13 cellular contexts compared by ENCODE assay signal in genomic region chr6:154619183-154619582, GRCh38.
"Had no signal": no experiment of that assay in that cellular context is flagged by ENCODE, and none has a peak within 500 bp of the region (broad histone marks: within the 10 kb centered on the region; RNA-seq: fewer than 3 reads in every experiment).

No MANE protein-coding gene starts in this region.

- H3K9me3 Mint-ChIP-seq: activated CD4-positive, alpha-beta T cell treated with anti-CD3 and anti-CD28 coated beads, Interleukin-2, amount 10 ng/mL, durations not matched to agents 7 days and 5 days; dendritic cell treated with granulocyte-macrophage colony-stimulating factor and Interleukin-4, amounts not matched to agents 40 ng/mL and 50 ng/mL, for 4 days; mesothelial cell of epicardium had no signal

- DNase-seq: activated CD4-positive, alpha-beta T cell treated with anti-CD3 and anti-CD28 coated beads, Interleukin-2, amount 10 ng/mL, durations not matched to agents 7 days and 5 days; activated naive CD4-positive, alpha-beta T cell; anterior cingulate cortex; cerebellar nuclear complex; foreskin melanocyte; head of caudate nucleus; left cardiac atrium; lower lobe of right lung; sigmoid colon; stimulated activated CD4-positive, alpha-beta T cell treated with anti-CD3 and anti-CD28 coated beads, Interleukin-1b, Interleukin-23, amount 100 ng/mL, for 48 hours had no signal

- H3K27me3 Mint-ChIP-seq: activated CD4-positive, alpha-beta T cell treated with anti-CD3 and anti-CD28 coated beads, Interleukin-2, amount 10 ng/mL, durations not matched to agents 7 days and 5 days; dendritic cell treated with granulocyte-macrophage colony-stimulating factor and Interleukin-4, amounts not matched to agents 40 ng/mL and 50 ng/mL, for 4 days had no signal

- H3K27ac ChIP-seq: epithelial cell of prostate, lower lobe of right lung, sigmoid colon had no signal

- H3K4me1 Mint-ChIP-seq: activated CD4-positive, alpha-beta T cell treated with anti-CD3 and anti-CD28 coated beads, Interleukin-2, amount 10 ng/mL, durations not matched to agents 7 days and 5 days had no signal

- H3K36me3 ChIP-seq: lower lobe of right lung, sigmoid colon had no signal

- H3K4me1 ChIP-seq: lower lobe of right lung had no signal

- H3K4me3 Mint-ChIP-seq: activated CD4-positive, alpha-beta T cell treated with anti-CD3 and anti-CD28 coated beads, Interleukin-2, amount 10 ng/mL, durations not matched to agents 7 days and 5 days; dendritic cell treated with granulocyte-macrophage colony-stimulating factor and Interleukin-4, amounts not matched to agents 40 ng/mL and 50 ng/mL, for 4 days; mesothelial cell of epicardium had no signal

- H3K9me3 ChIP-seq: lower lobe of right lung, sigmoid colon had no signal

- H3K36me3 Mint-ChIP-seq: mesothelial cell of epicardium had no signal

- H3K27ac Mint-ChIP-seq: activated CD4-positive, alpha-beta T cell treated with anti-CD3 and anti-CD28 coated beads, Interleukin-2, amount 10 ng/mL, durations not matched to agents 7 days and 5 days; dendritic cell treated with granulocyte-macrophage colony-stimulating factor and Interleukin-4, amounts not matched to agents 40 ng/mL and 50 ng/mL, for 4 days; mesothelial cell of epicardium had no signal

- H3K4me3 ChIP-seq: lower lobe of right lung, sigmoid colon had no signal

- H3K27me3 ChIP-seq: sigmoid colon had no signal
